Comparison of ENCODE assay signal across 1 cellular context in the genomic region with DNA sequence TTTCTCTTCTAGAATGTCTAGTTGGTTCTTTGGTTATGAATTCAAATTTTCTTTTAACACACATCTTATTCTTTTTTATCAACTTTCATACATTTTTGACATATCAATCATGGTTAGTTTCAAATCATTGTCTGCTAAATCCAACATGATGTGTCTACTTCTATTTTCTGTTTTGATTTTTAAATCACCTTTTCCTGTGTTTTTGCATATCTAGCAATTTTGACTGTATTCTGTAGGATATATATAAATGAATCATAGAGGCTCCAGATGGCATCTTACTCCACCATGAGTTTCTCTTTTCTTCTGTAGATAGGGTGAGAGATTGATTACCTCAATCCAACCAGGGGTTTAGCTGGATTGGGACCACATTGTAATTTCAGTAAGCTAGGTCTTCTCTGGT.
A peak's percentile ranks its signal among the peaks of the same experiment; 100 is the strongest.
TF ChIP-seq lines count a peak whose summit lies in the region.

No MANE protein-coding gene starts in this region.

TF ChIP-seq in HepG2, 621 proteins besides CTCF, POLR2A, EP300 and RAD21:
- peak; percentile 53 for TF ChIP-seq MAFF (IDR thresholded peaks at IDR 0.05; ENCODE audit: low read depth, low read length)
- peak; percentile 44 to 73 for TF ChIP-seq MAFK (conservative IDR thresholded peaks at IDR 0.05 in 1 of 2, IDR thresholded peaks at IDR 0.05 in 1 of 2; ENCODE audit: low read length in 2 of 2)
- TF ChIP-seq FIP1L1 (IDR thresholded peaks at IDR 0.05; ENCODE audit: borderline replicate concordance, insufficient read depth, low read depth, low read length) = no peak
